ENCODE assay signal across 8 cellular contexts in the genomic region with DNA sequence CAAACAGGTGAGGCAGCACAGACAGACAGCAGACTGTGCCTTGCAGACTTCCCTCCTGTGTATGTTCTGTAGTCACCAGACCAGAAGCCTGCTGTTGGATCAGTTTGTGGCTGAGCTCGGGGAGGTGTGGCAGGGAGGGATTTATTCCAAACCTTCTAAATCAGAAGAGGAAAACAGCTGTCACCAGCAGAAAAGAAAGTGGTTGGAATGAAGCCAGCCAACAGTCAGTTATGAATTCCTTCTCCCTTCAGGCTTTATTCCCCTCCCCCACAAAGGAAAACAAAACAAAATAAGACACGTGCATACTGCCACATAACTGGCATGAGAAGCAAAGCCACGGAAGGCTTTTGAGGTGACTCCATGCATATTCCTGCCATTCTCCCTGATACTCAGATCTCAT. TPM values are rescaled to one million over a fixed set of nuclear protein-coding genes. Genes with fewer than 3 reads are reported as not detected.
DNase-seq lines count a peak whose midpoint lies in the region; ATAC-seq and TF ChIP-seq lines count a peak whose summit lies in the region.

No MANE protein-coding gene starts in this region.

- H2AFZ ChIP-seq in MM.1S (ENCODE audit: low read length) = no peak overlapping the region

- intact Hi-C loops in natural killer cell (cut with micrococcal nuclease) = no loop called here

- ATAC-seq in natural killer cell = no peak

- peaks cover 19% of the 10 kb centered on the region for H3K36me3 Mint-ChIP-seq in natural killer cell

- H3K4me3 Mint-ChIP-seq in natural killer cell = no peak overlapping the region

- no peaks in the 10 kb centered on the region for H3K9me2 ChIP-seq in MM.1S (replicated peaks; ENCODE audit: insufficient read depth, low read length)

- H3K9ac ChIP-seq in MM.1S (ENCODE audit: low read length) = no peak overlapping the region

- POLR2A ChIA-PET in BJ (lab: Charles Lee) (interaction anchor here (0.9 kb wide), 1 partner anchor 20 kb away, joined by 3 read pairs; no protein-coding TSS in a partner anchor), RWPE1 (lab: Yijun Ruan, JAX; ENCODE audit: low non-redundant PET) (no interaction called here)

- H3K79me2 ChIP-seq in MM.1S (ENCODE audit: low read length) = peaks cover 77% of the 10 kb centered on the region

- TF ChIP-seq CTCF in BJ (IDR thresholded peaks at IDR 0.05; ENCODE audit: insufficient read depth, low read depth, low read length) = no peak
- TF ChIP-seq CTCF in natural killer cell (IDR thresholded peaks at IDR 0.05) = no peak
- TF ChIP-seq CTCF in RWPE1 (conservative IDR thresholded peaks at IDR 0.05; ENCODE audit: low read depth) = no peak
- no peak for TF ChIP-seq CTCF in MM.1S (IDR thresholded peaks at IDR 0.05; ENCODE audit: low read length)

- CTCF ChIA-PET in BJ (lab: Yijun Ruan, JAX) (interaction anchor here (1.5 to 2.5 kb wide), 2 partner anchors 9 to 20 kb away, joined by 5 to 9 read pairs; no protein-coding TSS in a partner anchor), RWPE1 (lab: Yijun Ruan, JAX) (interaction anchor here (0.6 to 1.4 kb wide), 3 partner anchors 14 to 217 kb away, joined by 3 read pairs; no protein-coding TSS in a partner anchor)

- peaks cover 16 to 28% of the 10 kb centered on the region in 2 donors for H3K4me1 Mint-ChIP-seq in natural killer cell

- peak overlapping the region; percentile 25 to 57 for H3K27ac Mint-ChIP-seq in natural killer cell

- H3K36me3 ChIP-seq in BJ (ENCODE audit: control insufficient read depth, insufficient read depth, low read length) = peaks cover 15% of the 10 kb centered on the region
- peaks cover 82% of the 10 kb centered on the region for H3K36me3 ChIP-seq in MG63
- peaks cover 31% of the 10 kb centered on the region for H3K36me3 ChIP-seq in MM.1S (replicated peaks; ENCODE audit: insufficient read depth, low read length)

- no peak overlapping the region for H3K27ac ChIP-seq in RWPE1
- H3K27ac ChIP-seq in MM.1S (ENCODE audit: low read length) = no peak overlapping the region

- H3K9me3 ChIP-seq in MG63 (no peaks in the 10 kb centered on the region), MM.1S (replicated peaks; ENCODE audit: insufficient read depth, low read length) (no peaks in the 10 kb centered on the region)

- H3K4me3 ChIP-seq in BJ (ENCODE audit: low read depth, low read length) = no peak overlapping the region
- H3K4me3 ChIP-seq in MG63 = no peak overlapping the region
- no peak overlapping the region for H3K4me3 ChIP-seq in MM.1S (ENCODE audit: low read length)

- no peak overlapping the region for H3K4me2 ChIP-seq in MM.1S (ENCODE audit: low read depth, low read length)

- H3K27me3 ChIP-seq in BJ (ENCODE audit: control insufficient read depth, insufficient read depth, low read length) (no peaks in the 10 kb centered on the region), MG63 (no peaks in the 10 kb centered on the region), MM.1S (replicated peaks; ENCODE audit: insufficient read depth, low read length) (no peaks in the 10 kb centered on the region)

- no peaks in the 10 kb centered on the region for H3K4me1 ChIP-seq in MM.1S (ENCODE audit: low read length)

- DNase-seq in BJ (ENCODE audit: low read depth) (peak; percentile 69), MG63 (peak; percentile 35), dedifferentiated amniotic fluid mesenchymal stem cell (ENCODE audit: extremely low spot score) (peak; percentile 74), natural killer cell (no peak), RWPE1 (ENCODE audit: low spot score) (no peak), RPMI8226 (no peak), NCI-H187 treated with DMSO at 0.1 percent for 48 hours (lab: John Stamatoyannopoulos, UW) (no peak), MM.1S (no peak)

- H3K9me3 Mint-ChIP-seq in natural killer cell = no peaks in the 10 kb centered on the region

- no peaks in the 10 kb centered on the region for H3K27me3 Mint-ChIP-seq in natural killer cell (ENCODE audit: low read depth in 2 of 2)

- H4K20me1 ChIP-seq in MM.1S (ENCODE audit: insufficient read depth, low read length) = no peaks in the 10 kb centered on the region

- H3F3A ChIP-seq in MM.1S (ENCODE audit: insufficient read depth, low read length) = no peaks in the 10 kb centered on the region

RNA-seq across cellular contexts. Expression of a gene that starts 19.0 kb away (rescaled TPM):
- 25.7 and 28.0 TPM in 2 replicates for polyA plus RNA-seq in BJ (2011; rRNA removed)
- 23.0 and 34.3 TPM in 2 replicates for polyA minus RNA-seq in BJ (2011; rRNA and poly(A)+ RNA removed)
- 10.5 and 11.7 TPM in 2 replicates for total RNA-seq in MG63 (2014; rRNA removed; shearing (Covaris generic); ENCODE audit: low replicate concordance)
- 10 to 100 TPM; 23.1 to 35.2 (median 30.3) TPM for total RNA-seq in natural killer cell

RNA-seq across cellular contexts. Expression of a gene that starts 57.7 kb away (rescaled TPM):
- 26.6 and 42.1 TPM in 2 replicates for polyA plus RNA-seq in BJ (2011; rRNA removed)
- 25.3 and 35.0 TPM in 2 replicates for polyA minus RNA-seq in BJ (2011; rRNA and poly(A)+ RNA removed)
- 3.5 and 12.7 TPM in 2 replicates for total RNA-seq in MG63 (2014; rRNA removed; shearing (Covaris generic); ENCODE audit: low replicate concordance)
- 10 to 100 TPM; 70.0 to 74.6 (median 72.3) TPM for total RNA-seq in natural killer cell

Comparison
In these comparisons a context has a peak if more than half of its experiments do, and no peak if none do; other contexts are left out.
1. DNase-seq: peak in BJ (single experiment), MG63 (single experiment) and dedifferentiated amniotic fluid mesenchymal stem cell (single experiment); none in natural killer cell (single experiment), RWPE1 (single experiment), RPMI8226 (single experiment), NCI-H187 treated with DMSO at 0.1 percent for 48 hours (single experiment) and MM.1S (single experiment).